20 cellular contexts compared by ENCODE assay signal in genomic region chr2:169039702-169040101, GRCh38. TPM values are rescaled to one million over a fixed set of nuclear protein-coding genes. Genes with fewer than 3 reads are reported as not detected.
A peak's percentile ranks its signal among the peaks of the same experiment; 100 is the strongest.
DNase-seq lines count a peak whose midpoint lies in the region; ATAC-seq, FAIRE-seq and TF ChIP-seq lines count a peak whose summit lies in the region.
"Had no signal": no experiment of that assay in that cellular context is flagged by ENCODE, and none has a peak within 500 bp of the region (broad histone marks: within the 10 kb centered on the region; RNA-seq: fewer than 3 reads in every experiment).

No MANE protein-coding gene starts in this region.

- H3K4me1 Mint-ChIP-seq in memory B cell = peaks cover 3% of the 10 kb centered on the region

- TF ChIP-seq POLR2A in GM12891 (IDR thresholded peaks at IDR 0.05; ENCODE audit: low read depth, low read length) (no peak), esophagus squamous epithelium (IDR thresholded peaks at IDR 0.05) (no peak)

- peaks cover 58% of the 10 kb centered on the region for H3K4me1 ChIP-seq in OCI-LY3 (ENCODE audit: low read length)
- peaks cover 0 to 8% (median 0%) of the 10 kb centered on the region in 3 donors for H3K4me1 ChIP-seq in esophagus squamous epithelium
- H3K4me1 ChIP-seq: sigmoid colon had no signal

- H3K9ac ChIP-seq in OCI-LY3 (ENCODE audit: low read length) = peak overlapping the region; percentile 59; the same call in 1 of the 2 replicates

- FAIRE-seq in GM12891 (lab: Jason Lieb, UNC) = no peak
- FAIRE-seq: D721Med had no signal

- H3K36me3 Mint-ChIP-seq in memory B cell = peaks cover 1% of the 10 kb centered on the region

- H4K20me1 ChIP-seq in OCI-LY3 (ENCODE audit: insufficient read depth, low read length) = no peaks in the 10 kb centered on the region

- no peaks in the 10 kb centered on the region for H3K79me2 ChIP-seq in OCI-LY3 (ENCODE audit: low read length)

- H3K27ac Mint-ChIP-seq in memory B cell = no peak overlapping the region
- H3K27ac Mint-ChIP-seq: activated CD8-positive, alpha-beta memory T cell treated with anti-CD3 and anti-CD28 coated beads, Interleukin-2, amount 10 ng/mL, durations not matched to agents 7 days and 5 days had no signal

- H2AFZ ChIP-seq in OCI-LY3 (ENCODE audit: low read depth, low read length) = no peak overlapping the region

- DNase-seq in GM12891 (ENCODE audit: insufficient read length, low spot score) = no peak
- no peak for DNase-seq in memory B cell (ENCODE audit: low spot score in 2 of 2)
- DNase-seq in foreskin fibroblast = no peak
- no peak for DNase-seq in esophagus squamous epithelium (lab: John Stamatoyannopoulos, UW)
- DNase-seq: activated CD8-positive, alpha-beta memory T cell treated with anti-CD3 and anti-CD28 coated beads, Interleukin-2, amount 10 ng/mL, durations not matched to agents 7 days and 5 days; activated gamma-delta T cell; HCEC 1CT; left colon; MM.1S; NCI-H526; sigmoid colon; stimulated activated CD4-positive, alpha-beta T cell treated with anti-CD3 and anti-CD28 coated beads, Interleukin-1b, Interleukin-23, amount 100 ng/mL, for 48 hours; substantia nigra had no signal

- peaks cover 19% of the 10 kb centered on the region for H3K36me3 ChIP-seq in OCI-LY3 (replicated peaks; ENCODE audit: low read depth, low read length)
- H3K36me3 ChIP-seq in esophagus squamous epithelium = no peaks in the 10 kb centered on the region
- H3K36me3 ChIP-seq: sigmoid colon had no signal

- 63 to 70% methylated on average over 4 of the region's 4 CpGs for WGBS in esophagus squamous epithelium, 2 donors

- ATAC-seq in HG02798 (IDR thresholded peaks at IDR 0.05; ENCODE audit: poor library complexity, unreplicated experiment) (peak; percentile 29), memory B cell (ENCODE audit: low read depth) (peak; percentile 32), GM18520 (IDR thresholded peaks at IDR 0.05; ENCODE audit: unreplicated experiment) (no peak), GM21786 (IDR thresholded peaks at IDR 0.05; ENCODE audit: unreplicated experiment) (no peak)
- ATAC-seq: activated CD4-positive, CD25-positive, alpha-beta regulatory T cell treated with anti-CD3 and anti-CD28 coated beads, Interleukin-2, amount 50 U/mL, for 24 hours; activated CD8-positive, alpha-beta memory T cell treated with anti-CD3 and anti-CD28 coated beads, Interleukin-2, amount 10 ng/mL, durations not matched to agents 7 days and 5 days; left colon had no signal

- H3K27ac ChIP-seq in OCI-LY3 (ENCODE audit: low read length) = peak overlapping the region; percentile 84
- no peak overlapping the region for H3K27ac ChIP-seq in esophagus squamous epithelium
- H3K27ac ChIP-seq: RWPE1, sigmoid colon had no signal

- intact Hi-C loops in esophagus squamous epithelium (cut with DNase I) = no loop called here

- H3K9me3 ChIP-seq in OCI-LY3 (ENCODE audit: insufficient read depth, low read length) (peaks cover 24% of the 10 kb centered on the region), esophagus squamous epithelium (peaks cover 0 to 14% (median 0%) of the 10 kb centered on the region in 3 donors)

- H3K4me3 Mint-ChIP-seq in memory B cell = no peak overlapping the region
- H3K4me3 Mint-ChIP-seq: activated CD8-positive, alpha-beta memory T cell treated with anti-CD3 and anti-CD28 coated beads, Interleukin-2, amount 10 ng/mL, durations not matched to agents 7 days and 5 days had no signal

- peak overlapping the region; percentile 70 for H3K4me2 ChIP-seq in OCI-LY3 (ENCODE audit: low read length)

- no peak for TF ChIP-seq CTCF in OCI-LY3 (IDR thresholded peaks at IDR 0.05; ENCODE audit: low read depth, low read length)
- TF ChIP-seq CTCF in foreskin fibroblast (IDR thresholded peaks at IDR 0.05; ENCODE audit: low read depth, low read length) = no peak
- TF ChIP-seq CTCF in esophagus squamous epithelium (IDR thresholded peaks at IDR 0.05) = no peak

- no peaks in the 10 kb centered on the region for H3K27me3 Mint-ChIP-seq in memory B cell
- H3K27me3 Mint-ChIP-seq: activated CD8-positive, alpha-beta memory T cell treated with anti-CD3 and anti-CD28 coated beads, Interleukin-2, amount 10 ng/mL, durations not matched to agents 7 days and 5 days had no signal

- H3K27me3 ChIP-seq in OCI-LY3 (ENCODE audit: low read depth, low read length) = no peaks in the 10 kb centered on the region
- no peaks in the 10 kb centered on the region for H3K27me3 ChIP-seq in esophagus squamous epithelium
- H3K27me3 ChIP-seq: sigmoid colon had no signal

- peaks cover 12% of the 10 kb centered on the region for H3K9me3 Mint-ChIP-seq in memory B cell

- H3K4me3 ChIP-seq in OCI-LY3 (ENCODE audit: low read length) = peak overlapping the region; percentile 6; the same call in 1 of the 2 replicates
- H3K4me3 ChIP-seq in foreskin fibroblast (ENCODE audit: low read depth in 1 of 2, low read length in 2 of 2) = no peak overlapping the region
- H3K4me3 ChIP-seq in esophagus squamous epithelium = no peak overlapping the region
- H3K4me3 ChIP-seq: sigmoid colon had no signal

TF ChIP-seq in GM12891, 5 proteins besides CTCF, POLR2A, EP300 and RAD21:
- TF ChIP-seq TAF1 (IDR thresholded peaks at IDR 0.05; ENCODE audit: low read depth, low read length) (no peak), POLR2AphosphoS5 (IDR thresholded peaks at IDR 0.05; ENCODE audit: low read depth, low read length) (no peak), SPI1 (IDR thresholded peaks at IDR 0.05; ENCODE audit: low read depth, low read length) (peak; percentile 94)

RNA-seq across cellular contexts. Expression of gene ABCB11, which starts 8.6 kb away (rescaled TPM):
- not detected for polyA plus RNA-seq in GM12891 (2012; ENCODE audit: low read depth, missing spikeins)
- total RNA-seq in esophagus squamous epithelium = under 1 TPM in 2 of 4 donors, not detected in 2; 0.18 to 0.68 TPM
- total RNA-seq: activated CD8-positive, alpha-beta memory T cell treated with anti-CD3 and anti-CD28 coated beads, Interleukin-2, amount 10 ng/mL, durations not matched to agents 7 days and 5 days had no signal

RNA-seq across cellular contexts. Expression of gene DHRS9, which starts 29.7 kb away (rescaled TPM):
- polyA plus RNA-seq in GM12891 (2012; ENCODE audit: low read depth, missing spikeins) = 0.14 TPM
- total RNA-seq in esophagus squamous epithelium = 10 to 100 TPM in 3 of 4 donors, 1 to 10 TPM in 1; 2.1 to 19.6 (median 14.3) TPM
- total RNA-seq: activated CD8-positive, alpha-beta memory T cell treated with anti-CD3 and anti-CD28 coated beads, Interleukin-2, amount 10 ng/mL, durations not matched to agents 7 days and 5 days had no signal

Comparison
In these comparisons a context has a peak if more than half of its experiments do, and no peak if none do; other contexts are left out.
1. ATAC-seq: peak in HG02798 (single experiment) and memory B cell (single experiment); none in GM18520 (single experiment) and GM21786 (single experiment).